36 cellular contexts compared by ENCODE assay signal in the genomic region with DNA sequence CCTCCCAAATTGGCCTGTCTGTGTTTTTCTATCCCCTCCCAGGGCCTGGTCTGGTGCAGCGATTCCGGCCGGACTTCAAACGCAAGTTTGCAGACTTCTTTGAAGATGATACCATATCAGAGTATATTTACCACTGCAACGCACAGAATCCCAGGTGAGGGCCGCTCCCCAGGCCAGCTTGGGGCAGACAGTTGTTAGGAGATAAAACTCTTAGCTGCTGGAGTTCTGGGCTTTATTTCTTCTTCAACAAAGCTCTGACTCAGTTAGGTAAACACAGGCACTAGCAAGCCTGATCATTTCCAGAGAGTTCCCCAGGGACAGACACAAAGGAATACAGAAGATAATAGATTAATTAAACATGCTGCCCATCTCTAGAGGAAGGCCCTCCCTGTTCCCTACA. TPM values are rescaled to one million over a fixed set of nuclear protein-coding genes. Genes with fewer than 3 reads are reported as not detected.
DNase-seq lines count a peak whose midpoint lies in the region; ATAC-seq and TF ChIP-seq lines count a peak whose summit lies in the region.
"Had no signal": no experiment of that assay in that cellular context is flagged by ENCODE, and none has a peak within 500 bp of the region (broad histone marks: within the 10 kb centered on the region; RNA-seq: fewer than 3 reads in every experiment).

No MANE protein-coding gene starts in this region.

- no peak overlapping the region for H3K4me3 Mint-ChIP-seq in chondrocyte (ENCODE audit: unreplicated experiment)
- H3K4me3 Mint-ChIP-seq: activated CD4-positive, alpha-beta T cell treated with anti-CD3 and anti-CD28 coated beads, Interleukin-2, amount 10 ng/mL, durations not matched to agents 7 days and 5 days; activated CD8-positive, alpha-beta memory T cell treated with anti-CD3 and anti-CD28 coated beads, Interleukin-2, amount 10 ng/mL, durations not matched to agents 7 days and 5 days; naive thymus-derived CD8-positive, alpha-beta T cell; stimulated activated memory B cell treated with anti-CD40 and anti-IgM and Interleukin-4, amounts not matched to agents 10 μg/mL and 1 μg/mL and 100 μg/mL, for 72 hours had no signal

- TF ChIP-seq CTCF in RWPE2 (IDR thresholded peaks at IDR 0.05; ENCODE audit: poor library complexity, severe bottlenecking) (no peak), GM10266 (IDR thresholded peaks at IDR 0.05; ENCODE audit: control insufficient read depth, insufficient read depth, low read depth, missing control alignments) (no peak), chondrocyte (IDR thresholded peaks at IDR 0.05) (no peak)

- no peak overlapping the region for H3K14ac ChIP-seq in mesenchymal stem cell (ENCODE audit: low read length in 2 of 2)

- ATAC-seq in RWPE2 (ENCODE audit: low read depth) (peak; percentile 46), HG02623 (IDR thresholded peaks at IDR 0.05; ENCODE audit: unreplicated experiment) (no peak)
- ATAC-seq: activated CD8-positive, alpha-beta memory T cell treated with anti-CD3 and anti-CD28 coated beads, Interleukin-2, amount 10 ng/mL, durations not matched to agents 7 days and 5 days; body of pancreas; left ventricle myocardium superior; naive thymus-derived CD8-positive, alpha-beta T cell; stimulated activated memory B cell treated with anti-CD40 and anti-IgM and Interleukin-4, amounts not matched to agents 10 μg/mL and 1 μg/mL and 100 μg/mL, for 72 hours had no signal

- no peak overlapping the region for H3K18ac ChIP-seq in mesenchymal stem cell (ENCODE audit: low read depth in 1 of 2, low read length in 2 of 2)

- H2AFZ ChIP-seq in mesenchymal stem cell (ENCODE audit: low read depth, low read length): no peak overlapping the region

- no peak overlapping the region for H2BK120ac ChIP-seq in mesenchymal stem cell (ENCODE audit: low read depth, low read length)

- peak; percentile 66 for DNase-seq in COR-L47 (lab: John Stamatoyannopoulos, UW)
- peak; percentile 71 for DNase-seq in NCI-H146 treated with DMSO at 0.1 percent for 48 hours (lab: John Stamatoyannopoulos, UW; ENCODE audit: unreplicated experiment)
- DNase-seq in RWPE2 (ENCODE audit: low spot score): no peak
- DNase-seq in mesenchymal stem cell: no peak
- DNase-seq in GM10266 (ENCODE audit: extremely low spot score): no peak
- no peak for DNase-seq in chondrocyte (ENCODE audit: low spot score)
- no peak for DNase-seq in HAP-1 (ENCODE audit: low spot score in 2 of 2)
- DNase-seq: activated CD4-positive, alpha-beta T cell treated with anti-CD3 and anti-CD28 coated beads, Interleukin-2, amount 10 ng/mL, durations not matched to agents 7 days and 5 days; activated CD8-positive, alpha-beta memory T cell treated with anti-CD3 and anti-CD28 coated beads, Interleukin-2, amount 10 ng/mL, durations not matched to agents 7 days and 5 days; activated naive CD4-positive, alpha-beta T cell; activated T-cell treated with anti-CD3 and anti-CD28 coated beads, Interleukin-2, amount 50 U/mL, for 48 hours; body of pancreas; EL; glutamatergic neuron; KG1; left ventricle myocardium superior; midbrain; naive thymus-derived CD8-positive, alpha-beta T cell; NCI-H1436; NCI-H2227 treated with DMSO at 0.1 percent for 48 hours; nucleus accumbens; OCI-M1; Right ventricle myocardium superior; stimulated activated CD4-positive, alpha-beta T cell treated with anti-CD3 and anti-CD28 coated beads, Interleukin-12 subunit alpha, Interleukin-12 subunit beta, amount 100 ng/mL, for 4 hours; stimulated activated CD4-positive, alpha-beta T cell treated with anti-CD3 and anti-CD28 coated beads, Interleukin-4, amount 100 ng/mL, for 24 hours; T1000; WERI-Rb-1 had no signal

- H3K27me3 Mint-ChIP-seq in chondrocyte (ENCODE audit: low read depth): no peaks in the 10 kb centered on the region
- H3K27me3 Mint-ChIP-seq: activated CD4-positive, alpha-beta T cell treated with anti-CD3 and anti-CD28 coated beads, Interleukin-2, amount 10 ng/mL, durations not matched to agents 7 days and 5 days; activated CD8-positive, alpha-beta memory T cell treated with anti-CD3 and anti-CD28 coated beads, Interleukin-2, amount 10 ng/mL, durations not matched to agents 7 days and 5 days; naive thymus-derived CD8-positive, alpha-beta T cell; stimulated activated memory B cell treated with anti-CD40 and anti-IgM and Interleukin-4, amounts not matched to agents 10 μg/mL and 1 μg/mL and 100 μg/mL, for 72 hours had no signal

- H3K9ac ChIP-seq in mesenchymal stem cell (ENCODE audit: low read length): no peak overlapping the region
- H3K9ac ChIP-seq: BLaER1 had no signal

- no peak overlapping the region for H3K23ac ChIP-seq in mesenchymal stem cell (ENCODE audit: low read length in 2 of 2)

- no peak overlapping the region for H3K4me2 ChIP-seq in mesenchymal stem cell (ENCODE audit: low read length, poor library complexity, severe bottlenecking)
- H3K4me2 ChIP-seq: BLaER1 had no signal

- no peak overlapping the region for H2BK15ac ChIP-seq in mesenchymal stem cell (ENCODE audit: low read depth, poor library complexity, severe bottlenecking)

- H4K91ac ChIP-seq in mesenchymal stem cell (ENCODE audit: low read length): no peak overlapping the region

- no peaks in the 10 kb centered on the region for H3K27me3 ChIP-seq in RWPE2 (ENCODE audit: insufficient read depth, poor library complexity, severe bottlenecking)
- no peaks in the 10 kb centered on the region for H3K27me3 ChIP-seq in mesenchymal stem cell (ENCODE audit: control insufficient read depth in 1 of 2, insufficient read depth in 1 of 2, low read length in 2 of 2)
- H3K27me3 ChIP-seq in HAP-1 (ENCODE audit: low read depth): no peaks in the 10 kb centered on the region
- H3K27me3 ChIP-seq: BLaER1, body of pancreas, suprapubic skin had no signal

- H2BK12ac ChIP-seq in mesenchymal stem cell (ENCODE audit: low read length in 2 of 2): no peak overlapping the region

- H4K8ac ChIP-seq in mesenchymal stem cell (ENCODE audit: low read length): no peak overlapping the region

- H3K4ac ChIP-seq in mesenchymal stem cell (ENCODE audit: low read depth in 1 of 2, low read length in 2 of 2): no peak overlapping the region

- no peaks in the 10 kb centered on the region for H3K9me3 Mint-ChIP-seq in chondrocyte (ENCODE audit: low read depth)
- H3K9me3 Mint-ChIP-seq: activated CD4-positive, alpha-beta T cell treated with anti-CD3 and anti-CD28 coated beads, Interleukin-2, amount 10 ng/mL, durations not matched to agents 7 days and 5 days; naive thymus-derived CD8-positive, alpha-beta T cell; stimulated activated memory B cell treated with anti-CD40 and anti-IgM and Interleukin-4, amounts not matched to agents 10 μg/mL and 1 μg/mL and 100 μg/mL, for 72 hours had no signal

- WGBS in mesenchymal stem cell: 86% methylated on average over 6 of the region's 6 CpGs

- peaks cover 39% of the 10 kb centered on the region for H3K4me1 Mint-ChIP-seq in chondrocyte (ENCODE audit: low read depth)

- peak overlapping the region; percentile 22 for H2AK5ac ChIP-seq in mesenchymal stem cell (ENCODE audit: low read length, severe bottlenecking)

- in situ Hi-C loops in HAP-1 (cut with MboI; ENCODE audit: low sequenced_read_pairs): no loop called here

- H2BK5ac ChIP-seq in mesenchymal stem cell (ENCODE audit: low read depth, low read length, poor library complexity, severe bottlenecking): no peak overlapping the region

- H3K27ac Mint-ChIP-seq in chondrocyte (ENCODE audit: unreplicated experiment): no peak overlapping the region
- H3K27ac Mint-ChIP-seq: activated CD4-positive, alpha-beta T cell treated with anti-CD3 and anti-CD28 coated beads, Interleukin-2, amount 10 ng/mL, durations not matched to agents 7 days and 5 days; activated CD8-positive, alpha-beta memory T cell treated with anti-CD3 and anti-CD28 coated beads, Interleukin-2, amount 10 ng/mL, durations not matched to agents 7 days and 5 days; stimulated activated memory B cell treated with anti-CD40 and anti-IgM and Interleukin-4, amounts not matched to agents 10 μg/mL and 1 μg/mL and 100 μg/mL, for 72 hours had no signal

- H3K36me3 ChIP-seq in RWPE2 (ENCODE audit: low read depth) (peaks cover 85% of the 10 kb centered on the region), mesenchymal stem cell (ENCODE audit: control insufficient read depth in 1 of 2, insufficient read depth in 2 of 2, low read depth in 1 of 2, low read length in 2 of 2) (peaks cover 60 to 96% of the 10 kb centered on the region in 2 experiments), HAP-1 (replicated peaks) (peaks cover 12% of the 10 kb centered on the region)

- peaks cover 11% of the 10 kb centered on the region for H3K79me1 ChIP-seq in mesenchymal stem cell (replicated peaks; ENCODE audit: low read length, poor library complexity, severe bottlenecking)

- H3K27ac ChIP-seq in RWPE2 (ENCODE audit: poor library complexity, severe bottlenecking) (peak overlapping the region; percentile 47), mesenchymal stem cell (ENCODE audit: low read length, poor library complexity, severe bottlenecking) (no peak overlapping the region)
- H3K27ac ChIP-seq: BLaER1, body of pancreas, suprapubic skin, WERI-Rb-1 had no signal

- H3K4me1 ChIP-seq in RWPE2 (ENCODE audit: insufficient read depth, poor library complexity, severe bottlenecking) (peaks cover 29% of the 10 kb centered on the region), mesenchymal stem cell (ENCODE audit: control insufficient read depth, insufficient read depth, low read depth, low read length) (peaks cover 12% of the 10 kb centered on the region), HAP-1 (no peaks in the 10 kb centered on the region)
- H3K4me1 ChIP-seq: body of pancreas, suprapubic skin had no signal

- H3K9me3 ChIP-seq in RWPE2 (ENCODE audit: severe bottlenecking) (no peaks in the 10 kb centered on the region), mesenchymal stem cell (ENCODE audit: control insufficient read depth, low read length) (no peaks in the 10 kb centered on the region), HAP-1 (no peaks in the 10 kb centered on the region)
- H3K9me3 ChIP-seq: body of pancreas, suprapubic skin had no signal

- H3K4me3 ChIP-seq in RWPE2 (ENCODE audit: severe bottlenecking) (no peak overlapping the region), mesenchymal stem cell (ENCODE audit: insufficient read depth in 1 of 2, low read depth in 1 of 2, low read length in 2 of 2) (no peak overlapping the region), HAP-1 (no peak overlapping the region)
- H3K4me3 ChIP-seq: BLaER1, body of pancreas, suprapubic skin had no signal

- H3K36me3 Mint-ChIP-seq in chondrocyte (ENCODE audit: low read depth): peaks cover 54% of the 10 kb centered on the region

RNA-seq across cellular contexts. Expression of a gene that starts 8.3 kb away (rescaled TPM):
- polyA plus RNA-seq in mesenchymal stem cell (2013, experiment 1 of 2): 32.7 TPM
- 32.8 TPM for polyA plus RNA-seq in mesenchymal stem cell (2013, experiment 2 of 2)
- 52.1 to 89.9 TPM (median 88.0 TPM) in 3 replicates for total RNA-seq in chondrocyte

RNA-seq across cellular contexts. Expression of a gene that starts 17.4 kb away (rescaled TPM):
- 348 TPM for polyA plus RNA-seq in mesenchymal stem cell (2013, experiment 1 of 2)
- 351 TPM for polyA plus RNA-seq in mesenchymal stem cell (2013, experiment 2 of 2)
- total RNA-seq in chondrocyte: 248 to 266 TPM (median 253 TPM) in 3 replicates

RNA-seq across cellular contexts. Expression of a gene that starts 37.8 kb away (rescaled TPM):
- polyA plus RNA-seq in mesenchymal stem cell (2013, experiment 1 of 2): not detected
- polyA plus RNA-seq in mesenchymal stem cell (2013, experiment 2 of 2): not detected
- not detected in 3 replicates for total RNA-seq in chondrocyte
- total RNA-seq: activated CD4-positive, alpha-beta T cell treated with anti-CD3 and anti-CD28 coated beads, Interleukin-2, amount 10 ng/mL, durations not matched to agents 7 days and 5 days; activated CD8-positive, alpha-beta memory T cell treated with anti-CD3 and anti-CD28 coated beads, Interleukin-2, amount 10 ng/mL, durations not matched to agents 7 days and 5 days; body of pancreas; cerebellum; epithelial cell of proximal tubule; HT1080; left ventricle myocardium superior; naive thymus-derived CD8-positive, alpha-beta T cell; Right ventricle myocardium superior; suprapubic skin; ureter had no signal
- polyA plus RNA-seq: keratinocyte; naive thymus-derived CD8-positive, alpha-beta T cell had no signal

Comparison
In these comparisons a context has a peak if more than half of its experiments do, and no peak if none do; other contexts are left out.
1. DNase-seq: peak in COR-L47 (single experiment) and NCI-H146 treated with DMSO at 0.1 percent for 48 hours (single experiment); none in RWPE2 (single experiment), mesenchymal stem cell (single experiment), GM10266 (single experiment), chondrocyte (single experiment) and HAP-1 (0 of 2).